ENCODE assay signal across 11 cellular contexts in genomic region chr4:22500831-22501714, GRCh38. TPM values are rescaled to one million over a fixed set of nuclear protein-coding genes. Genes with fewer than 3 reads are reported as not detected.
DNase-seq lines count a peak whose midpoint lies in the region; ATAC-seq, FAIRE-seq and TF ChIP-seq lines count a peak whose summit lies in the region.
"Had no signal": no experiment of that assay in that cellular context is flagged by ENCODE, and none has a peak within 500 bp of the region (broad histone marks: within the 10 kb centered on the region; RNA-seq: fewer than 3 reads in every experiment).

No MANE protein-coding gene starts in this region.

- H3K4me3 ChIP-seq in epithelial cell of esophagus (ENCODE audit: low read length), result no peak overlapping the region
- H3K4me3 ChIP-seq in small intestine (ENCODE audit: low read depth in 1 of 2, low read length in 2 of 2), result no peak overlapping the region
- H3K4me3 ChIP-seq: thyroid gland had no signal

- H3K27ac Mint-ChIP-seq in natural killer cell treated with Interleukin-12 subunit alpha and Interleukin-12 subunit beta and Interleukin-15 and Interleukin-18, amount 100 ng/mL, for 72 hours, result no peak overlapping the region

- peak; percentile 88 for DNase-seq in M059J (ENCODE audit: low read depth)
- peak; percentile 94 for DNase-seq in epithelial cell of esophagus (ENCODE audit: low read depth)
- peak; percentile 95 for DNase-seq in small intestine
- DNase-seq in natural killer cell treated with Interleukin-12 subunit alpha and Interleukin-12 subunit beta and Interleukin-15 and Interleukin-18, amount 100 ng/mL, for 72 hours (ENCODE audit: low spot score), result no peak
- no peak for DNase-seq in MV-4-11 (lab: John Stamatoyannopoulos, UW)
- DNase-seq in GM12892 (ENCODE audit: insufficient read length), result no peak
- DNase-seq: KG1, left cardiac atrium had no signal

- H3K36me3 Mint-ChIP-seq in natural killer cell treated with Interleukin-12 subunit alpha and Interleukin-12 subunit beta and Interleukin-15 and Interleukin-18, amount 100 ng/mL, for 72 hours, result no peaks in the 10 kb centered on the region

- H3K4me1 ChIP-seq in small intestine (ENCODE audit: control insufficient read depth in 2 of 2, insufficient read depth in 1 of 2, low read depth in 1 of 2, low read length in 1 of 2), result peaks cover under 1 to 2% of the 10 kb centered on the region in 2 donors

- no peaks in the 10 kb centered on the region for H3K27me3 Mint-ChIP-seq in natural killer cell treated with Interleukin-12 subunit alpha and Interleukin-12 subunit beta and Interleukin-15 and Interleukin-18, amount 100 ng/mL, for 72 hours

- no peak for TF ChIP-seq CTCF in epithelial cell of esophagus (IDR thresholded peaks at IDR 0.05; ENCODE audit: insufficient read depth, low read depth, low read length, missing control alignments)

- peak overlapping the region; percentile 12 to 84 for H3K27ac ChIP-seq in small intestine (ENCODE audit: low read depth in 1 of 2, low read length in 1 of 2)

- no peaks in the 10 kb centered on the region for H3K27me3 ChIP-seq in small intestine (ENCODE audit: control insufficient read depth in 2 of 2, insufficient read depth in 2 of 2, low read length in 2 of 2)
- H3K27me3 ChIP-seq: thyroid gland had no signal

- ATAC-seq in GM18868 (IDR thresholded peaks at IDR 0.05; ENCODE audit: unreplicated experiment) (peak; percentile 52), HG02885 (IDR thresholded peaks at IDR 0.05; ENCODE audit: poor library complexity, unreplicated experiment) (no peak)
- ATAC-seq in natural killer cell treated with Interleukin-12 subunit alpha and Interleukin-12 subunit beta and Interleukin-15 and Interleukin-18, amount 100 ng/mL, for 72 hours, result no peak

- FAIRE-seq in small intestine (lab: Jason Lieb, UNC) (no peak), GM12892 (lab: Jason Lieb, UNC) (no peak)

- TF ChIP-seq POLR2A in GM12892 (IDR thresholded peaks at IDR 0.05; ENCODE audit: low read depth, low read length), result no peak

- H3K36me3 ChIP-seq in small intestine (ENCODE audit: control insufficient read depth in 2 of 2, insufficient read depth in 2 of 2, low read length in 2 of 2), result no peaks in the 10 kb centered on the region
- H3K36me3 ChIP-seq: thyroid gland had no signal

- H3K4me1 Mint-ChIP-seq in natural killer cell treated with Interleukin-12 subunit alpha and Interleukin-12 subunit beta and Interleukin-15 and Interleukin-18, amount 100 ng/mL, for 72 hours (ENCODE audit: low read depth in 2 of 2), result peaks cover 6 to 7% of the 10 kb centered on the region in 2 donors

- H3K4me3 Mint-ChIP-seq in natural killer cell treated with Interleukin-12 subunit alpha and Interleukin-12 subunit beta and Interleukin-15 and Interleukin-18, amount 100 ng/mL, for 72 hours, result no peak overlapping the region

- no peaks in the 10 kb centered on the region for H3K9me3 ChIP-seq in small intestine (ENCODE audit: control insufficient read depth, low read depth)
- H3K9me3 ChIP-seq: thyroid gland had no signal

- 15 to 64% (median 31%) methylated on average over 6 of the region's 6 CpGs for WGBS in small intestine, 3 donors

- no peaks in the 10 kb centered on the region for H3K9me3 Mint-ChIP-seq in natural killer cell treated with Interleukin-12 subunit alpha and Interleukin-12 subunit beta and Interleukin-15 and Interleukin-18, amount 100 ng/mL, for 72 hours

RNA-seq across cellular contexts. Expression of gene ADGRA3, which starts 14.8 kb away (rescaled TPM):
- total RNA-seq in M059J (2014; rRNA removed; shearing (Covaris generic)), result 16.1 and 22.4 TPM in 2 replicates
- polyA plus RNA-seq in small intestine, result 10 to 100 TPM; 10.8 to 13.0 (median 10.8) TPM
- 1 to 10 TPM; 5.3 to 8.2 TPM for total RNA-seq in natural killer cell treated with Interleukin-12 subunit alpha and Interleukin-12 subunit beta and Interleukin-15 and Interleukin-18, amount 100 ng/mL, for 72 hours
- polyA plus RNA-seq in GM12892 (2012; ENCODE audit: missing spikeins), result 1.2 TPM

Comparison
In these comparisons a context has a peak if more than half of its experiments do, and no peak if none do; other contexts are left out.
1. DNase-seq: peak in M059J (single experiment), epithelial cell of esophagus (single experiment) and small intestine (single experiment); none in natural killer cell treated with Interleukin-12 subunit alpha and Interleukin-12 subunit beta and Interleukin-15 and Interleukin-18, amount 100 ng/mL, for 72 hours (single experiment), MV-4-11 (single experiment) and GM12892 (single experiment).